8 cellular contexts compared by ENCODE assay signal in the genomic region with DNA sequence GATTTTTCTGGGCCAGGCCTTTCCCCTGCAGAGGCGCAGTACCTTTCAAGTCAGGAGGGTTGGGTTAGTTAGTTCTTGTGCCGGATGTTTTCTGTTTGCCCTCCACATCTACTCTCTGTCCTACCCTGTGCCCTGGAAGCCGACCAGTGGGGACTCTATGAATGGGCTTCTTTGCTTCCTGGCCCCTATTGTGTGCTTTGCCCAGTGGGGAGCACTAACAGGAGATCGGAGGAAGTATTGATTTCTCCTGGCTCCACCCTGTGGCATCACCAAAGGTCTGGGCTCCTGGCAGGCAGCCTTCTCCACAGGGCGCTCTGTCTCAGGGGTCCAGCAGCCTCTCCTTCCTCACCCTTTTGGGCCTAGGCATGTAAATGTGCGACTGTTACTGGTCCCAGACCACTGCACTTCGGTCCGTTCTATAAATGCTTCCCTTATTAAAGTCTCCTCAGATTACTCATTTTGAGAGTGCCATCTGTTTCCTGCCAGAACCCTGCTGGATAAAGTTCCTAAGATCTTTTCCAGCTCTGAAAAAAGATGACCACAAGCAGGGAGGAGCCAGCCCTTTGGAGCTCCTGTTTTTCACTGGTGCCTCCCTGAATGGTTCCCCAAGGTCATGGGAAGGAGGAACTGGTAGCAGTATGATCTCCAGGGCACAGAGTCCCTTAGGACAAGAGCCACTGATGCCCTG. TPM values are rescaled to one million over a fixed set of nuclear protein-coding genes. Genes with fewer than 3 reads are reported as not detected.
A peak's percentile ranks its signal among the peaks of the same experiment; 100 is the strongest.
DNase-seq lines count a peak whose midpoint lies in the region; ATAC-seq and TF ChIP-seq lines count a peak whose summit lies in the region.

No MANE protein-coding gene starts in this region.

- H3K27ac ChIP-seq in breast epithelium: peak overlapping the region in 1 of 2 donors; percentile 70

- DNase-seq in Daoy (ENCODE audit: low read depth) (peak; percentile 21), RPMI7951 (ENCODE audit: low read depth) (peak; percentile 85), fibroblast of the aortic adventitia (ENCODE audit: low read depth) (peak; percentile 74), pulmonary artery endothelial cell (ENCODE audit: low read depth, low spot score) (peak; percentile 67), middle frontal gyrus (ENCODE audit: extremely low spot score, low spot score) (no peak), islet precursor cell (no peak), breast epithelium (ENCODE audit: low spot score in 2 of 2) (no peak)

- intact Hi-C loops in breast epithelium (cut with DNase I; ENCODE audit: low total_unique reads): no loop called here

- H3K9me3 ChIP-seq in breast epithelium: no peaks in the 10 kb centered on the region

- ATAC-seq in HG03097 (IDR thresholded peaks at IDR 0.05; ENCODE audit: low FRiP score, unreplicated experiment): no peak

- no peak for TF ChIP-seq POLR2A in breast epithelium (IDR thresholded peaks at IDR 0.05)

- H3K4me1 ChIP-seq in breast epithelium: peaks cover 6 to 24% of the 10 kb centered on the region in 2 donors

- no peak for TF ChIP-seq CTCF in fibroblast of the aortic adventitia (IDR thresholded peaks at IDR 0.05; ENCODE audit: insufficient read depth, low read length)
- no peak for TF ChIP-seq CTCF in breast epithelium (IDR thresholded peaks at IDR 0.05)

- no peaks in the 10 kb centered on the region for H3K27me3 ChIP-seq in breast epithelium

- no peak overlapping the region for H3K4me3 ChIP-seq in fibroblast of the aortic adventitia (ENCODE audit: low read depth, low read length)
- no peak overlapping the region for H3K4me3 ChIP-seq in breast epithelium

- no peaks in the 10 kb centered on the region for H3K36me3 ChIP-seq in breast epithelium

RNA-seq across cellular contexts. Expression of gene CTDSPL, which starts 44.5 kb away (rescaled TPM):
- total RNA-seq in Daoy (2014; rRNA removed; shearing (Covaris generic)): 6.1 and 7.3 TPM in 2 replicates
- 17.3 and 26.3 TPM in 2 replicates for total RNA-seq in RPMI7951 (2014; rRNA removed; shearing (Covaris generic))
- 30.1 and 33.6 TPM in 2 replicates for total RNA-seq in fibroblast of the aortic adventitia (ENCODE audit: low replicate concordance)
- 40.3 and 57.4 TPM in 2 replicates for total RNA-seq in pulmonary artery endothelial cell
- total RNA-seq in breast epithelium: 10 to 100 TPM; 40.0 to 80.8 (median 63.1) TPM

Comparison
In these comparisons a context has a peak if more than half of its experiments do, and no peak if none do; other contexts are left out.
1. DNase-seq: peak in Daoy (single experiment), RPMI7951 (single experiment), fibroblast of the aortic adventitia (single experiment) and pulmonary artery endothelial cell (single experiment); none in middle frontal gyrus (single experiment), islet precursor cell (single experiment) and breast epithelium (0 of 2).